19 cellular contexts compared by ENCODE assay signal in the genomic region with DNA sequence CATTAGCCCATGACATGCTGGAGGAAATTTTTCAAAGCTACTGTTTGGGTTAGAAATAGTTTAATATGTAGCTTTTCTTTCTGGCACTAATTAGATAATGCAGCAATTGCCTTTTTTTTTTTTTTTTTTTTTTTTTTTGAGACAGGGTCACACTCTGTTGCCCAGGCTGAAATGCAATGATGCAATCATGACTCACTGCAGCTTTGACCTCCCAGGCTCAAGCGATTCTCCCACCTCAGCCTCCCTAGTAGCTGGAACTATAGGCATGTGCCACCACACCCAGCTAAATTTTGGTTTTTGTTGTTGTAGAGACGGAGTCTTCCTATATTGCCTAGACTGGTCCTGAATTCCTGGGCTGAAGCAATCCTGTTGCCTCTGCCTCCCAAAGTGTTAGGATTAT.
DNase-seq lines count a peak whose midpoint lies in the region; ATAC-seq, FAIRE-seq and TF ChIP-seq lines count a peak whose summit lies in the region.
"Had no signal": no experiment of that assay in that cellular context is flagged by ENCODE, and none has a peak within 500 bp of the region (broad histone marks: within the 10 kb centered on the region; RNA-seq: fewer than 3 reads in every experiment).

No MANE protein-coding gene starts in this region.

- peaks cover 10% of the 10 kb centered on the region for H3K36me3 Mint-ChIP-seq in stimulated activated memory B cell treated with anti-CD40 and anti-IgM and Interleukin-4, amounts not matched to agents 10 μg/mL and 1 μg/mL and 100 μg/mL, for 72 hours
- no peaks in the 10 kb centered on the region for H3K36me3 Mint-ChIP-seq in activated T-cell treated with anti-CD3 and anti-CD28 coated beads, Interleukin-2, amount 50 U/mL, for 24 hours (ENCODE audit: low read depth)

- no peak for TF ChIP-seq POLR2A in GM12892 (IDR thresholded peaks at IDR 0.05; ENCODE audit: low read depth, low read length)

- H3K27ac Mint-ChIP-seq in stimulated activated memory B cell treated with anti-CD40 and anti-IgM and Interleukin-4, amounts not matched to agents 10 μg/mL and 1 μg/mL and 100 μg/mL, for 72 hours, result peak overlapping the region; percentile 79
- no peak overlapping the region for H3K27ac Mint-ChIP-seq in activated T-cell treated with anti-CD3 and anti-CD28 coated beads, Interleukin-2, amount 50 U/mL, for 24 hours

- peak; percentile 30 for FAIRE-seq in GM12892 (lab: Jason Lieb, UNC)
- peak; percentile 88 for FAIRE-seq in RCC 7860 (lab: Jason Lieb, UNC)

- no peak for TF ChIP-seq CTCF in epithelial cell of proximal tubule (conservative IDR thresholded peaks at IDR 0.05; ENCODE audit: low read depth, low read length)
- no peak for TF ChIP-seq CTCF in left ventricle myocardium inferior (IDR thresholded peaks at IDR 0.05; ENCODE audit: borderline replicate concordance)

- H3K27me3 Mint-ChIP-seq in stimulated activated memory B cell treated with anti-CD40 and anti-IgM and Interleukin-4, amounts not matched to agents 10 μg/mL and 1 μg/mL and 100 μg/mL, for 72 hours, result no peaks in the 10 kb centered on the region
- H3K27me3 Mint-ChIP-seq in activated T-cell treated with anti-CD3 and anti-CD28 coated beads, Interleukin-2, amount 50 U/mL, for 24 hours, result no peaks in the 10 kb centered on the region

- intact Hi-C loops in left ventricle myocardium inferior (cut with micrococcal nuclease), result no loop called here

- no peak for ATAC-seq in stimulated activated memory B cell treated with anti-CD40 and anti-IgM and Interleukin-4, amounts not matched to agents 10 μg/mL and 1 μg/mL and 100 μg/mL, for 72 hours
- ATAC-seq: Right ventricle myocardium inferior had no signal

- H3K27me3 ChIP-seq in left ventricle myocardium inferior (ENCODE audit: low read depth), result peaks cover 10% of the 10 kb centered on the region

- H3K4me3 Mint-ChIP-seq in stimulated activated memory B cell treated with anti-CD40 and anti-IgM and Interleukin-4, amounts not matched to agents 10 μg/mL and 1 μg/mL and 100 μg/mL, for 72 hours, result no peak overlapping the region
- H3K4me3 Mint-ChIP-seq in activated T-cell treated with anti-CD3 and anti-CD28 coated beads, Interleukin-2, amount 50 U/mL, for 24 hours, result no peak overlapping the region

- peaks cover 9% of the 10 kb centered on the region for H3K9me3 Mint-ChIP-seq in stimulated activated memory B cell treated with anti-CD40 and anti-IgM and Interleukin-4, amounts not matched to agents 10 μg/mL and 1 μg/mL and 100 μg/mL, for 72 hours
- peaks cover 17% of the 10 kb centered on the region for H3K9me3 Mint-ChIP-seq in activated T-cell treated with anti-CD3 and anti-CD28 coated beads, Interleukin-2, amount 50 U/mL, for 24 hours

- no peaks in the 10 kb centered on the region for H3K4me1 ChIP-seq in left ventricle myocardium inferior
- H3K4me1 ChIP-seq: HAP-1 had no signal

- H3K4me3 ChIP-seq in epithelial cell of proximal tubule (ENCODE audit: low read depth, low read length) (no peak overlapping the region), left ventricle myocardium inferior (no peak overlapping the region)
- H3K4me3 ChIP-seq: HAP-1, PC-9, SK-N-MC had no signal

- no peaks in the 10 kb centered on the region for H3K36me3 ChIP-seq in left ventricle myocardium inferior
- H3K36me3 ChIP-seq: HAP-1 had no signal

- no peak overlapping the region for H3K27ac ChIP-seq in left ventricle myocardium inferior (replicated peaks)
- H3K27ac ChIP-seq: HL-60, PC-9, SK-N-MC had no signal

- DNase-seq in GM12892 (ENCODE audit: insufficient read length), result no peak
- DNase-seq in RCC 7860 (ENCODE audit: low spot score), result peak; percentile 52
- DNase-seq in epithelial cell of proximal tubule (ENCODE audit: low read depth), result peak; percentile 16
- DNase-seq in NCI-H146 (lab: John Stamatoyannopoulos, UW), result no peak
- DNase-seq in activated T-cell treated with anti-CD3 and anti-CD28 coated beads, Interleukin-2, amount 50 U/mL, for 24 hours, result no peak
- DNase-seq in left ventricle myocardium inferior, result no peak
- DNase-seq: AML-193, COR-L47, KBM-7, NCI-H1436 treated with DMSO at 0.1 percent for 48 hours, NCI-H2081, NCI-H510A, NCI-H82, PC-9 had no signal

- H3K9me3 ChIP-seq in left ventricle myocardium inferior (replicated peaks), result peaks cover 21% of the 10 kb centered on the region
- H3K9me3 ChIP-seq: HAP-1 had no signal

- peaks cover 27% of the 10 kb centered on the region for H3K4me1 Mint-ChIP-seq in stimulated activated memory B cell treated with anti-CD40 and anti-IgM and Interleukin-4, amounts not matched to agents 10 μg/mL and 1 μg/mL and 100 μg/mL, for 72 hours
- peaks cover 10% of the 10 kb centered on the region for H3K4me1 Mint-ChIP-seq in activated T-cell treated with anti-CD3 and anti-CD28 coated beads, Interleukin-2, amount 50 U/mL, for 24 hours (ENCODE audit: low read depth)

Comparison
In these comparisons a context has a peak if more than half of its experiments do, and no peak if none do; other contexts are left out.
1. DNase-seq: peak in RCC 7860 (single experiment) and epithelial cell of proximal tubule (single experiment); none in GM12892 (single experiment), NCI-H146 (single experiment), activated T-cell treated with anti-CD3 and anti-CD28 coated beads, Interleukin-2, amount 50 U/mL, for 24 hours (single experiment) and left ventricle myocardium inferior (single experiment).